Comparison of ENCODE assay signal across 16 cellular contexts in genomic region chr9:93033541-93033940, GRCh38. TPM values are rescaled to one million over a fixed set of nuclear protein-coding genes. Genes with fewer than 3 reads are reported as not detected.
DNase-seq lines count a peak whose midpoint lies in the region; ATAC-seq and TF ChIP-seq lines count a peak whose summit lies in the region.
"Had no signal": no experiment of that assay in that cellular context is flagged by ENCODE, and none has a peak within 500 bp of the region (broad histone marks: within the 10 kb centered on the region; RNA-seq: fewer than 3 reads in every experiment).

No MANE protein-coding gene starts in this region.

- H3K27me3 ChIP-seq in neutrophil (no peaks in the 10 kb centered on the region), MG63 (no peaks in the 10 kb centered on the region)
- H3K27me3 ChIP-seq: foreskin keratinocyte, ovary, testis had no signal

- no peak for TF ChIP-seq CTCF in neutrophil (IDR thresholded peaks at IDR 0.05)

- H3K9me3 ChIP-seq in neutrophil (no peaks in the 10 kb centered on the region), MG63 (no peaks in the 10 kb centered on the region)
- H3K9me3 ChIP-seq: ovary, testis had no signal

- H3K27ac ChIP-seq in neutrophil = peak overlapping the region; percentile 95
- H3K27ac ChIP-seq: foreskin keratinocyte, testis had no signal

- H3K27ac Mint-ChIP-seq in activated CD4-positive, alpha-beta T cell treated with anti-CD3 and anti-CD28 coated beads, Interleukin-2, amount 10 ng/mL, durations not matched to agents 7 days and 5 days = peak overlapping the region; percentile 72
- H3K27ac Mint-ChIP-seq in activated naive CD4-positive, alpha-beta T cell treated with anti-CD3 and anti-CD28 coated beads, Interleukin-2, amount 50 U/mL, for 72 hours = peak overlapping the region; percentile 53 to 97
- H3K27ac Mint-ChIP-seq in activated CD4-positive, alpha-beta T cell treated with anti-CD3 and anti-CD28 coated beads, Interleukin-2, amount 10 ng/mL, durations not matched to agents 24 days and 14 days = no peak overlapping the region
- H3K27ac Mint-ChIP-seq: endodermal cell had no signal

- H3K36me3 ChIP-seq in neutrophil (peaks cover 92% of the 10 kb centered on the region), MG63 (no peaks in the 10 kb centered on the region)
- H3K36me3 ChIP-seq: ovary had no signal

- H3K4me1 Mint-ChIP-seq in activated CD4-positive, alpha-beta T cell treated with anti-CD3 and anti-CD28 coated beads, Interleukin-2, amount 10 ng/mL, durations not matched to agents 7 days and 5 days = peaks cover 37% of the 10 kb centered on the region
- H3K4me1 Mint-ChIP-seq in activated CD4-positive, alpha-beta T cell treated with anti-CD3 and anti-CD28 coated beads, Interleukin-2, amount 10 ng/mL, durations not matched to agents 24 days and 14 days = peaks cover 28% of the 10 kb centered on the region
- H3K4me1 Mint-ChIP-seq: endodermal cell had no signal

- DNase-seq in activated CD4-positive, alpha-beta T cell treated with anti-CD3 and anti-CD28 coated beads, Interleukin-2, amount 10 ng/mL, durations not matched to agents 7 days and 5 days = no peak
- no peak for DNase-seq in activated CD4-positive, alpha-beta T cell treated with anti-CD3 and anti-CD28 coated beads, Interleukin-2, amount 50 U/mL, for 48 hours
- DNase-seq in LHCN-M2 (ENCODE audit: low read depth) (peak; percentile 68), NCI-H774 (lab: John Stamatoyannopoulos, UW) (no peak), MG63 (no peak)
- no peak for DNase-seq in activated naive CD4-positive, alpha-beta T cell treated with anti-CD3 and anti-CD28 coated beads, Interleukin-2, amount 50 U/mL, for 72 hours (ENCODE audit: low spot score in 2 of 2)
- no peak for DNase-seq in activated CD4-positive, alpha-beta T cell treated with anti-CD3 and anti-CD28 coated beads, Interleukin-2, amount 10 ng/mL, durations not matched to agents 24 days and 14 days
- DNase-seq: activated effector memory CD4-positive, alpha-beta T cell treated with anti-CD3 and anti-CD28 coated beads, Interleukin-2, amount 50 U/mL, for 16 hours; endodermal cell; foreskin keratinocyte; mammary epithelial cell; stimulated activated CD4-positive, alpha-beta T cell treated with anti-CD3 and anti-CD28 coated beads, Interleukin-12 subunit alpha, Interleukin-12 subunit beta, amount 100 ng/mL, for 4 hours; testis had no signal

- intact Hi-C loops in activated CD4-positive, alpha-beta T cell treated with anti-CD3 and anti-CD28 coated beads, Interleukin-2, amount 10 ng/mL, durations not matched to agents 24 days and 14 days (cut with micrococcal nuclease) = no loop called here

- no peaks in the 10 kb centered on the region for H3K9me3 Mint-ChIP-seq in activated CD4-positive, alpha-beta T cell treated with anti-CD3 and anti-CD28 coated beads, Interleukin-2, amount 10 ng/mL, durations not matched to agents 7 days and 5 days
- no peaks in the 10 kb centered on the region for H3K9me3 Mint-ChIP-seq in activated naive CD4-positive, alpha-beta T cell treated with anti-CD3 and anti-CD28 coated beads, Interleukin-2, amount 50 U/mL, for 72 hours
- H3K9me3 Mint-ChIP-seq in activated CD4-positive, alpha-beta T cell treated with anti-CD3 and anti-CD28 coated beads, Interleukin-2, amount 10 ng/mL, durations not matched to agents 24 days and 14 days = no peaks in the 10 kb centered on the region
- H3K9me3 Mint-ChIP-seq: endodermal cell had no signal

- H3K36me3 Mint-ChIP-seq in activated CD4-positive, alpha-beta T cell treated with anti-CD3 and anti-CD28 coated beads, Interleukin-2, amount 10 ng/mL, durations not matched to agents 7 days and 5 days (ENCODE audit: low read depth) = peaks cover 55% of the 10 kb centered on the region
- peaks cover 10 to 11% of the 10 kb centered on the region in 2 donors for H3K36me3 Mint-ChIP-seq in activated naive CD4-positive, alpha-beta T cell treated with anti-CD3 and anti-CD28 coated beads, Interleukin-2, amount 50 U/mL, for 72 hours
- peaks cover 50% of the 10 kb centered on the region for H3K36me3 Mint-ChIP-seq in activated CD4-positive, alpha-beta T cell treated with anti-CD3 and anti-CD28 coated beads, Interleukin-2, amount 10 ng/mL, durations not matched to agents 24 days and 14 days (ENCODE audit: low read depth)

- H3K4me1 ChIP-seq in neutrophil (ENCODE audit: control insufficient read depth in 1 of 2, insufficient read depth in 1 of 2, low read depth in 1 of 2, low read length in 1 of 2) = peaks cover 100% of the 10 kb centered on the region in 2 experiments
- H3K4me1 ChIP-seq: foreskin keratinocyte had no signal

- H3K4me3 Mint-ChIP-seq in activated CD4-positive, alpha-beta T cell treated with anti-CD3 and anti-CD28 coated beads, Interleukin-2, amount 10 ng/mL, durations not matched to agents 7 days and 5 days = no peak overlapping the region
- no peak overlapping the region for H3K4me3 Mint-ChIP-seq in activated CD4-positive, alpha-beta T cell treated with anti-CD3 and anti-CD28 coated beads, Interleukin-2, amount 10 ng/mL, durations not matched to agents 24 days and 14 days
- H3K4me3 Mint-ChIP-seq: endodermal cell had no signal

- POLR2A ChIA-PET in activated CD4-positive, alpha-beta T cell treated with anti-CD3 and anti-CD28 coated beads, Interleukin-2, amount 10 ng/mL, durations not matched to agents 7 days and 5 days (lab: Charles Lee) = no interaction called here

- CTCF ChIA-PET in activated CD4-positive, alpha-beta T cell treated with anti-CD3 and anti-CD28 coated beads, Interleukin-2, amount 10 ng/mL, durations not matched to agents 7 days and 5 days (lab: Charles Lee) = interaction anchor here (0.8 to 0.9 kb wide), 2 partner anchors 14 to 23 kb away, joined by 3 to 4 read pairs; no protein-coding TSS in a partner anchor

- H3K27me3 Mint-ChIP-seq in activated CD4-positive, alpha-beta T cell treated with anti-CD3 and anti-CD28 coated beads, Interleukin-2, amount 10 ng/mL, durations not matched to agents 7 days and 5 days = no peaks in the 10 kb centered on the region
- H3K27me3 Mint-ChIP-seq in activated CD4-positive, alpha-beta T cell treated with anti-CD3 and anti-CD28 coated beads, Interleukin-2, amount 10 ng/mL, durations not matched to agents 24 days and 14 days = no peaks in the 10 kb centered on the region

- no peak for ATAC-seq in activated naive CD4-positive, alpha-beta T cell treated with anti-CD3 and anti-CD28 coated beads, Interleukin-2, amount 50 U/mL, for 72 hours
- ATAC-seq: foreskin keratinocyte, HCT116 had no signal

- peak overlapping the region in 1 of 2 experiments; percentile 24 for H3K4me3 ChIP-seq in neutrophil (ENCODE audit: low read depth in 1 of 2, low read length in 1 of 2)
- no peak overlapping the region for H3K4me3 ChIP-seq in MG63
- H3K4me3 ChIP-seq: ovary, testis had no signal

RNA-seq across cellular contexts. Expression of gene SUSD3, which starts 25.0 kb away (rescaled TPM):
- total RNA-seq in activated CD4-positive, alpha-beta T cell treated with anti-CD3 and anti-CD28 coated beads, Interleukin-2, amount 10 ng/mL, durations not matched to agents 7 days and 5 days = 10 to 100 TPM; 81.1 to 85.8 TPM
- total RNA-seq in LHCN-M2 (2014; rRNA removed) = not detected in 2 replicates
- not detected for polyA plus RNA-seq in LHCN-M2 (2012)
- 10 to 100 TPM; 70.7 to 81.9 TPM for total RNA-seq in activated naive CD4-positive, alpha-beta T cell treated with anti-CD3 and anti-CD28 coated beads, Interleukin-2, amount 50 U/mL, for 72 hours
- 38.3 and 40.9 TPM in 2 replicates for total RNA-seq in activated CD4-positive, alpha-beta T cell treated with anti-CD3 and anti-CD28 coated beads, Interleukin-2, amount 10 ng/mL, durations not matched to agents 24 days and 14 days
- 0.40 TPM in 1 of 2 replicates, not detected in the other for total RNA-seq in MG63 (2014; rRNA removed; shearing (Covaris generic); ENCODE audit: low replicate concordance)

Comparison
In these comparisons a context has a peak if more than half of its experiments do, and no peak if none do; other contexts are left out.
1. RNA of gene SUSD3, which starts 25.0 kb away (total RNA-seq): 81.1 to 85.8 TPM in activated CD4-positive, alpha-beta T cell treated with anti-CD3 and anti-CD28 coated beads, Interleukin-2, amount 10 ng/mL, durations not matched to agents 7 days and 5 days, 70.7 to 81.9 TPM in activated naive CD4-positive, alpha-beta T cell treated with anti-CD3 and anti-CD28 coated beads, Interleukin-2, amount 50 U/mL, for 72 hours and 38.3 to 40.9 TPM in activated CD4-positive, alpha-beta T cell treated with anti-CD3 and anti-CD28 coated beads, Interleukin-2, amount 10 ng/mL, durations not matched to agents 24 days and 14 days; 0.40 TPM in MG63 and not detected in LHCN-M2; every median in the first group is over 10 times any median in the second.